ENCODE assay signal across 31 cellular contexts in the genomic region with DNA sequence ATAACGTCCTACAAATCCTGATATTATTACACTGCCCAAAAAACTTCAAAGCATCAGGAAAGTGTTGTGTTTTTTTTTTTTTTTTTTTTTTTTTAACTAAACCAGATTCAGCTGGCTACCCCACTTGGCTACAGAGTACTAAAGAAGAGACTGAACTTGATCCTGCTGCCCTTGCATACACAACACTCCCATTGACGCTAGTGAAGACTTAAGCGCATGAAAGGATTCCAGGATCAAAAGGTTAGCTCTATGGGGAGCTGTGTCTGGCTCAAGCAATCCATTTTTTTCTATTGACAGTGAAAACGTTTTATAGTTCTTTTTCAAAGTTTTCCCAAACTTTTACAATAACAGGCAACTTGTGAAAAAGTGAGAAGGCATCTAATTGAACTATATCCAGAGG.
DNase-seq lines count a peak whose midpoint lies in the region; ATAC-seq and TF ChIP-seq lines count a peak whose summit lies in the region.
"Had no signal": no experiment of that assay in that cellular context is flagged by ENCODE, and none has a peak within 500 bp of the region (broad histone marks: within the 10 kb centered on the region; RNA-seq: fewer than 3 reads in every experiment).

No MANE protein-coding gene starts in this region.

- H3K4ac ChIP-seq in mesenchymal stem cell (ENCODE audit: low read depth in 1 of 2, low read length in 2 of 2) = no peak overlapping the region

- WGBS in mesenchymal stem cell = 36% methylated on average over 2 of the region's 4 CpGs

- H2BK12ac ChIP-seq in mesenchymal stem cell (ENCODE audit: low read length in 2 of 2) = no peak overlapping the region

- no peak overlapping the region for H2AK5ac ChIP-seq in mesenchymal stem cell (ENCODE audit: low read length, severe bottlenecking)

- no peak overlapping the region for H2BK5ac ChIP-seq in mesenchymal stem cell (ENCODE audit: low read depth, low read length, poor library complexity, severe bottlenecking)

- no peak overlapping the region for H4K91ac ChIP-seq in mesenchymal stem cell (ENCODE audit: low read length)

- peak; percentile 42 for DNase-seq in astrocyte of the spinal cord (ENCODE audit: low read depth, low spot score)
- peak; percentile 25 for DNase-seq in mesenchymal stem cell
- DNase-seq in smooth muscle cell of the brain vasculature (ENCODE audit: low read depth, low spot score) = peak; percentile 24
- no peak for DNase-seq in activated naive CD4-positive, alpha-beta T cell treated with anti-CD3 and anti-CD28 coated beads, Interleukin-2, amount 50 U/mL, for 16 hours
- no peak for DNase-seq in H4 (ENCODE audit: low spot score)
- DNase-seq: activated CD4-positive, alpha-beta memory T cell treated with anti-CD3 and anti-CD28 coated beads for 36 hours; activated CD4-positive, CD25-positive, alpha-beta regulatory T cell; activated naive CD8-positive, alpha-beta T cell treated with anti-CD3 and anti-CD28 coated beads, Interleukin-2, amount 50 U/mL, for 24 hours; activated T-cell treated with anti-CD3 and anti-CD28 coated beads, Interleukin-2, amount 50 U/mL, for 72 hours; Caco-2; dermis blood vessel endothelial cell; DMS53; gastrocnemius medialis; hippocampal formation; immature natural killer cell; left lung; NCI-H1105; NCI-H187 treated with DMSO at 0.1 percent for 48 hours; NCI-H524 treated with DMSO at 0.1 percent for 48 hours; NK-92 treated with Interleukin-12 subunit alpha and Interleukin-12 subunit beta, amount 100 ng/mL, for 24 hours; occipital lobe; PC-3; psoas muscle had no signal

- H3K36me3 ChIP-seq in HEK293 (ENCODE audit: control insufficient read depth in 2 of 2, insufficient read depth in 1 of 2, low read length in 2 of 2) (no peaks in the 10 kb centered on the region), mesenchymal stem cell (ENCODE audit: control insufficient read depth in 1 of 2, insufficient read depth in 2 of 2, low read depth in 1 of 2, low read length in 2 of 2) (no peaks in the 10 kb centered on the region)
- H3K36me3 ChIP-seq: gastrocnemius medialis, left lung had no signal

- no peak overlapping the region for H3K14ac ChIP-seq in mesenchymal stem cell (ENCODE audit: low read length in 2 of 2)

- H3K4me2 ChIP-seq in mesenchymal stem cell (ENCODE audit: low read length, poor library complexity, severe bottlenecking) = no peak overlapping the region

- H2BK15ac ChIP-seq in mesenchymal stem cell (ENCODE audit: low read depth, poor library complexity, severe bottlenecking) = no peak overlapping the region

- H3K4me1 ChIP-seq in HEK293 (ENCODE audit: control insufficient read depth, insufficient read depth, low read length) (no peaks in the 10 kb centered on the region), mesenchymal stem cell (ENCODE audit: control insufficient read depth, insufficient read depth, low read depth, low read length) (peaks cover 2% of the 10 kb centered on the region)

- CTCF ChIA-PET in HEK293 (lab: Yijun Ruan, JAX) = no interaction called here

- ATAC-seq in HG03571 (IDR thresholded peaks at IDR 0.05; ENCODE audit: unreplicated experiment) = no peak
- ATAC-seq: activated naive CD8-positive, alpha-beta T cell treated with anti-CD3 and anti-CD28 coated beads, Interleukin-2, amount 50 U/mL, for 24 hours; activated T-cell treated with anti-CD3 and anti-CD28 coated beads, Interleukin-2, amount 50 U/mL, for 72 hours; esophagus mucosa; HCT116; K562; left lung; PC-3; psoas muscle; stimulated activated effector memory CD8-positive, alpha-beta T cell treated with anti-CD3 and anti-CD28 coated beads, Interleukin-12 subunit alpha, Interleukin-12 subunit beta, amount 100 ng/mL, for 72 hours had no signal

- H2BK120ac ChIP-seq in mesenchymal stem cell (ENCODE audit: low read depth, low read length) = no peak overlapping the region

- no peaks in the 10 kb centered on the region for H3K27me3 ChIP-seq in mesenchymal stem cell (ENCODE audit: control insufficient read depth in 1 of 2, insufficient read depth in 1 of 2, low read length in 2 of 2)
- H3K27me3 ChIP-seq: gastrocnemius medialis, left lung had no signal

- TF ChIP-seq CTCF in HEK293 (tag by site-specific recombination; IDR thresholded peaks at IDR 0.05) = no peak
- no peak for TF ChIP-seq CTCF in astrocyte of the spinal cord (IDR thresholded peaks at IDR 0.05; ENCODE audit: low read depth, low read length)

- no peak overlapping the region for H4K8ac ChIP-seq in mesenchymal stem cell (ENCODE audit: low read length)

- no peaks in the 10 kb centered on the region for H3K79me1 ChIP-seq in mesenchymal stem cell (replicated peaks; ENCODE audit: low read length, poor library complexity, severe bottlenecking)

- H3K4me3 ChIP-seq in HEK293 (ENCODE audit: low read depth, low read length) (no peak overlapping the region), astrocyte of the spinal cord (ENCODE audit: low read depth, low read length) (no peak overlapping the region), mesenchymal stem cell (ENCODE audit: insufficient read depth in 1 of 2, low read depth in 1 of 2, low read length in 2 of 2) (no peak overlapping the region)
- H3K4me3 ChIP-seq: gastrocnemius medialis, K562, left lung, psoas muscle, SK-N-MC had no signal

- no peaks in the 10 kb centered on the region for H3K9me3 ChIP-seq in HEK293 (ENCODE audit: control insufficient read depth, insufficient read depth, low read depth, low read length)
- no peaks in the 10 kb centered on the region for H3K9me3 ChIP-seq in mesenchymal stem cell (ENCODE audit: control insufficient read depth, low read length)
- H3K9me3 ChIP-seq: Caco-2, gastrocnemius medialis, left lung, psoas muscle had no signal

- peak overlapping the region; percentile 59 for H3K9ac ChIP-seq in mesenchymal stem cell (ENCODE audit: low read length)

- H3K23ac ChIP-seq in mesenchymal stem cell (ENCODE audit: low read length in 2 of 2) = no peak overlapping the region

- H3K18ac ChIP-seq in mesenchymal stem cell (ENCODE audit: low read depth in 1 of 2, low read length in 2 of 2) = no peak overlapping the region

- no peak overlapping the region for H2AFZ ChIP-seq in mesenchymal stem cell (ENCODE audit: low read depth, low read length)

- in situ Hi-C loops in astrocyte of the spinal cord (cut with HindIII; ENCODE audit: low sequenced_read_pairs) = no loop called here

- no peak overlapping the region for H3K27ac ChIP-seq in HEK293 (ENCODE audit: extremely low read depth, low read depth, low read length)
- H3K27ac ChIP-seq in mesenchymal stem cell (ENCODE audit: low read length, poor library complexity, severe bottlenecking) = no peak overlapping the region
- H3K27ac ChIP-seq: C4-2B, gastrocnemius medialis, left lung, psoas muscle, SK-N-MC had no signal

- POLR2A ChIA-PET in HEK293 (lab: Yijun Ruan, JAX) = no interaction called here

TF ChIP-seq in HEK293, 187 proteins besides CTCF, POLR2A, EP300 and RAD21:
- TF ChIP-seq ZIC2 (tag by site-specific recombination; IDR thresholded peaks at IDR 0.05) = no peak
- TF ChIP-seq ZNF677 (tag by site-specific recombination; IDR thresholded peaks at IDR 0.05) = no peak
- TF ChIP-seq ZNF362 (tag by site-specific recombination; IDR thresholded peaks at IDR 0.05) = 0 out of 2 replicates have a peak, but pooled peaks have one; percentile 66
- no peak for TF ChIP-seq ZNF645 (tag by site-specific recombination; IDR thresholded peaks at IDR 0.05)
- TF ChIP-seq ZNF114 (tag by site-specific recombination; IDR thresholded peaks at IDR 0.05) = no peak

Comparison
In these comparisons a context has a peak if more than half of its experiments do, and no peak if none do; other contexts are left out.
1. DNase-seq: peak in astrocyte of the spinal cord (single experiment), mesenchymal stem cell (single experiment) and smooth muscle cell of the brain vasculature (single experiment); none in activated naive CD4-positive, alpha-beta T cell treated with anti-CD3 and anti-CD28 coated beads, Interleukin-2, amount 50 U/mL, for 16 hours (single experiment) and H4 (single experiment).